9 cellular contexts compared by ENCODE assay signal in the genomic region with DNA sequence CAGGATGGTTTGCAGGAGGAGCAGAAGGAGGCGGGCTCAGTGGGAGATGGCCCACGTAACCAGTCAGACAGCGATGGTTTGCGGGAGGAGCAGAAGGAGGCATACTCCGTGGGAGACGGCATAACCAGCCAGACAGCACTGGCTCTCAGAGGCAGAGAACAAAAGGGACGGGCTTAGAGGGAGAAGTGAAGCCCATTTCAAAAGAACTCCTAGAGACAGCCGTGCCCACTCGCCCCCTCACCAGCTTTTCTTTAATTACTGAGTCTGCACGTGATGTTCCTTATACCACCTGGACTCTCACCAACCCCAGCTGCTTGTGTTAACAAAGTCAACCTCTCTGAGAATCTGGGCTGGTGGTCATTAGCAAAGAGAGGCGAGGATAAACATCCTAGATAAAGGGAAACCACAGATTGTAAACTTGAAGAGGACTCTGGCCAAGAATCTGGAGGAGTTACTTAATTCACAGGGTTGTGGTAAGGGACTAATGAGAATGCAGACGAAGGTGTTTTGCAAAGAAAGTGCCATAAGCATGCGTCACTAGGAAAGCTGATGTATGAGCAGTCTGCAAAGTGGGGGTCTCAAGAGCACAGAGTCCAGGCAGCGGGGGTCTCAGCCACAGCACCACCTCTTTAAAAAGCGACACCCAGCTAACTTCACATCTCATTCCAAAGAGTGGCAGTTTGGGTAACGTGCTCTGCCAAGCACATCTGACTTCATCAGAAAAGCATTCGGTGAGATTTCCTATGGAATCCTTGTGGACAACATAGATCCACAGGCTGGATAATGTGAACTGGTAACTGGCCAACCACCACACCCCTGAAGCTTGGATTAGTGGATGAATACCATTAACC. TPM values are rescaled to one million over a fixed set of nuclear protein-coding genes. Genes with fewer than 3 reads are reported as not detected.
A peak's percentile ranks its signal among the peaks of the same experiment; 100 is the strongest.
DNase-seq lines count a peak whose midpoint lies in the region; ATAC-seq and TF ChIP-seq lines count a peak whose summit lies in the region.
"Had no signal": no experiment of that assay in that cellular context is flagged by ENCODE, and none has a peak within 500 bp of the region (broad histone marks: within the 10 kb centered on the region; RNA-seq: fewer than 3 reads in every experiment).

No MANE protein-coding gene starts in this region.

- CTCF ChIA-PET in BJ (lab: Yijun Ruan, JAX), result interaction anchor here (0.8 to 2.3 kb wide), 8 partner anchors 12 to 146 kb away, joined by 3 to 8 read pairs (median 4); a partner anchor contains a TSS

- no peaks in the 10 kb centered on the region for H3K9me3 Mint-ChIP-seq in nephron
- H3K9me3 Mint-ChIP-seq in stimulated activated naive B cell treated with anti-CD40 and anti-IgM and Interleukin-4, amounts not matched to agents 10 μg/mL and 1 μg/mL and 100 μg/mL, for 72 hours, result no peaks in the 10 kb centered on the region
- H3K9me3 Mint-ChIP-seq: T-helper 1 cell treated with Interleukin-12 subunit alpha and Interleukin-12 subunit beta and Interleukin-4 antibody, amounts not matched to agents 30 μg/mL and 1 μg/mL, for 36 hours had no signal

- no peak overlapping the region for H3K4me3 ChIP-seq in BJ (ENCODE audit: low read depth, low read length)

- peak; percentile 93 for DNase-seq in BJ (ENCODE audit: low read depth)
- DNase-seq in M059J (ENCODE audit: low read depth), result peak; percentile 95
- peak; percentile 80 for DNase-seq in dermis blood vessel endothelial cell
- no peak for DNase-seq in medulla oblongata (ENCODE audit: extremely low spot score)
- no peak for DNase-seq in stimulated activated naive B cell treated with anti-CD40 and anti-IgM and Interleukin-4, amounts not matched to agents 10 μg/mL and 1 μg/mL and 100 μg/mL, for 72 hours

- ATAC-seq in HG02870 (IDR thresholded peaks at IDR 0.05; ENCODE audit: unreplicated experiment), result no peak
- ATAC-seq in stimulated activated naive B cell treated with anti-CD40 and anti-IgM and Interleukin-4, amounts not matched to agents 10 μg/mL and 1 μg/mL and 100 μg/mL, for 72 hours (replicated peaks), result no peak
- ATAC-seq in GM18909 (IDR thresholded peaks at IDR 0.05; ENCODE audit: poor library complexity, unreplicated experiment), result no peak

- peaks cover 61% of the 10 kb centered on the region for H3K4me1 Mint-ChIP-seq in nephron
- no peaks in the 10 kb centered on the region for H3K4me1 Mint-ChIP-seq in stimulated activated naive B cell treated with anti-CD40 and anti-IgM and Interleukin-4, amounts not matched to agents 10 μg/mL and 1 μg/mL and 100 μg/mL, for 72 hours

- peak overlapping the region; percentile 37 to 63 (median 50) for H3K4me3 Mint-ChIP-seq in nephron
- no peak overlapping the region for H3K4me3 Mint-ChIP-seq in stimulated activated naive B cell treated with anti-CD40 and anti-IgM and Interleukin-4, amounts not matched to agents 10 μg/mL and 1 μg/mL and 100 μg/mL, for 72 hours
- H3K4me3 Mint-ChIP-seq: T-helper 1 cell treated with Interleukin-12 subunit alpha and Interleukin-12 subunit beta and Interleukin-4 antibody, amounts not matched to agents 30 μg/mL and 1 μg/mL, for 36 hours had no signal

- POLR2A ChIA-PET in BJ (lab: Charles Lee), result no interaction called here

- H3K36me3 ChIP-seq in BJ (ENCODE audit: control insufficient read depth, insufficient read depth, low read length), result 0 out of 2 replicates have a peak, but pooled peaks cover under 1% of the 10 kb centered on the region

- H3K27me3 Mint-ChIP-seq in nephron (ENCODE audit: low read depth), result no peaks in the 10 kb centered on the region
- peaks cover 10 to 39% of the 10 kb centered on the region in 2 donors for H3K27me3 Mint-ChIP-seq in stimulated activated naive B cell treated with anti-CD40 and anti-IgM and Interleukin-4, amounts not matched to agents 10 μg/mL and 1 μg/mL and 100 μg/mL, for 72 hours

- H3K36me3 Mint-ChIP-seq in nephron (ENCODE audit: low read depth), result peaks cover 12% of the 10 kb centered on the region
- H3K36me3 Mint-ChIP-seq in stimulated activated naive B cell treated with anti-CD40 and anti-IgM and Interleukin-4, amounts not matched to agents 10 μg/mL and 1 μg/mL and 100 μg/mL, for 72 hours, result no peaks in the 10 kb centered on the region

- no peak for TF ChIP-seq CTCF in BJ (IDR thresholded peaks at IDR 0.05; ENCODE audit: insufficient read depth, low read depth, low read length)
- no peak for TF ChIP-seq CTCF in nephron (IDR thresholded peaks at IDR 0.05; ENCODE audit: unreplicated experiment in 3 of 3)

- H3K27ac Mint-ChIP-seq in nephron, result peak overlapping the region; percentile 91 to 95 (median 93)
- no peak overlapping the region for H3K27ac Mint-ChIP-seq in stimulated activated naive B cell treated with anti-CD40 and anti-IgM and Interleukin-4, amounts not matched to agents 10 μg/mL and 1 μg/mL and 100 μg/mL, for 72 hours
- H3K27ac Mint-ChIP-seq: T-helper 1 cell treated with Interleukin-12 subunit alpha and Interleukin-12 subunit beta and Interleukin-4 antibody, amounts not matched to agents 30 μg/mL and 1 μg/mL, for 36 hours had no signal

- H3K27me3 ChIP-seq in BJ (ENCODE audit: control insufficient read depth, insufficient read depth, low read length), result no peaks in the 10 kb centered on the region

RNA-seq across cellular contexts. Expression of a gene that starts 51.7 kb away (rescaled TPM):
- 65.3 and 88.8 TPM in 2 replicates for polyA plus RNA-seq in BJ (2011; rRNA removed)
- polyA minus RNA-seq in BJ (2011; rRNA and poly(A)+ RNA removed), result 74.4 and 127 TPM in 2 replicates
- 22.6 and 32.8 TPM in 2 replicates for total RNA-seq in M059J (2014; rRNA removed; shearing (Covaris generic))
- total RNA-seq in dermis blood vessel endothelial cell, result 123 and 138 TPM in 2 replicates

Comparison
In these comparisons a context has a peak if more than half of its experiments do, and no peak if none do; other contexts are left out.
1. DNase-seq: peak in BJ (single experiment), M059J (single experiment) and dermis blood vessel endothelial cell (single experiment); none in medulla oblongata (single experiment) and stimulated activated naive B cell treated with anti-CD40 and anti-IgM and Interleukin-4, amounts not matched to agents 10 μg/mL and 1 μg/mL and 100 μg/mL, for 72 hours (single experiment).
2. H3K4me3 Mint-ChIP-seq: peak in nephron (3 of 3); none in stimulated activated naive B cell treated with anti-CD40 and anti-IgM and Interleukin-4, amounts not matched to agents 10 μg/mL and 1 μg/mL and 100 μg/mL, for 72 hours (0 of 2).